ENCODE assay signal across 15 cellular contexts in genomic region chr2:96616535-96616934, GRCh38. TPM values are rescaled to one million over a fixed set of nuclear protein-coding genes. Genes with fewer than 3 reads are reported as not detected.
DNase-seq lines count a peak whose midpoint lies in the region; ATAC-seq and TF ChIP-seq lines count a peak whose summit lies in the region.
"Had no signal": no experiment of that assay in that cellular context is flagged by ENCODE, and none has a peak within 500 bp of the region (broad histone marks: within the 10 kb centered on the region; RNA-seq: fewer than 3 reads in every experiment).

No MANE protein-coding gene starts in this region.

- H3K9me3 ChIP-seq in cardiac muscle cell (ENCODE audit: low read depth) (no peaks in the 10 kb centered on the region), vagina (no peaks in the 10 kb centered on the region)
- H3K9me3 ChIP-seq: ovary had no signal

- H3K4me1 ChIP-seq in cardiac muscle cell (ENCODE audit: low read depth) (no peaks in the 10 kb centered on the region), vagina (peaks cover 28% of the 10 kb centered on the region)

- no peak for TF ChIP-seq CTCF in cardiac muscle cell (IDR thresholded peaks at IDR 0.05; ENCODE audit: low read depth, low read length)
- TF ChIP-seq CTCF in natural killer cell (IDR thresholded peaks at IDR 0.05), result no peak
- no peak for TF ChIP-seq CTCF in vagina (IDR thresholded peaks at IDR 0.05)

- H3K4me3 ChIP-seq in cardiac muscle cell (no peak overlapping the region), vagina (no peak overlapping the region)
- H3K4me3 ChIP-seq: ovary had no signal

- H3K36me3 Mint-ChIP-seq in activated naive CD8-positive, alpha-beta T cell treated with anti-CD3 and anti-CD28 coated beads, Interleukin-2, amount 50 U/mL, for 24 hours (ENCODE audit: low read depth), result peaks cover 33% of the 10 kb centered on the region
- H3K36me3 Mint-ChIP-seq in natural killer cell, result peaks cover 10% of the 10 kb centered on the region

- H3K36me3 ChIP-seq in cardiac muscle cell (peaks cover 47% of the 10 kb centered on the region), vagina (peaks cover 0 to 24% of the 10 kb centered on the region in 2 donors)
- H3K36me3 ChIP-seq: ovary had no signal

- H3K27me3 ChIP-seq in cardiac muscle cell (no peaks in the 10 kb centered on the region), vagina (no peaks in the 10 kb centered on the region)
- H3K27me3 ChIP-seq: ovary had no signal

- peak overlapping the region; percentile 35 for H3K27ac ChIP-seq in cardiac muscle cell
- H3K27ac ChIP-seq in vagina, result peak overlapping the region; percentile 49
- H3K27ac ChIP-seq: VCaP had no signal

- no peaks in the 10 kb centered on the region for H3K9me3 Mint-ChIP-seq in activated naive CD8-positive, alpha-beta T cell treated with anti-CD3 and anti-CD28 coated beads, Interleukin-2, amount 50 U/mL, for 24 hours
- H3K9me3 Mint-ChIP-seq in natural killer cell, result no peaks in the 10 kb centered on the region
- H3K9me3 Mint-ChIP-seq: mesothelial cell of epicardium; stimulated activated naive B cell treated with anti-CD40 and anti-IgM and Interleukin-4, amounts not matched to agents 10 μg/mL and 1 μg/mL and 100 μg/mL, for 72 hours had no signal

- ATAC-seq in activated naive CD8-positive, alpha-beta T cell treated with anti-CD3 and anti-CD28 coated beads, Interleukin-2, amount 50 U/mL, for 24 hours, result no peak
- ATAC-seq in natural killer cell (no peak), sciatic nerve (no peak)
- ATAC-seq: stimulated activated naive B cell treated with anti-CD40 and anti-IgM and Interleukin-4, amounts not matched to agents 10 μg/mL and 1 μg/mL and 100 μg/mL, for 72 hours had no signal

- no peaks in the 10 kb centered on the region for H3K27me3 Mint-ChIP-seq in activated naive CD8-positive, alpha-beta T cell treated with anti-CD3 and anti-CD28 coated beads, Interleukin-2, amount 50 U/mL, for 24 hours
- H3K27me3 Mint-ChIP-seq in natural killer cell (ENCODE audit: low read depth in 2 of 2), result no peaks in the 10 kb centered on the region
- H3K27me3 Mint-ChIP-seq: stimulated activated naive B cell treated with anti-CD40 and anti-IgM and Interleukin-4, amounts not matched to agents 10 μg/mL and 1 μg/mL and 100 μg/mL, for 72 hours had no signal

- H3K4me1 Mint-ChIP-seq in activated naive CD8-positive, alpha-beta T cell treated with anti-CD3 and anti-CD28 coated beads, Interleukin-2, amount 50 U/mL, for 24 hours, result peaks cover 15% of the 10 kb centered on the region
- peaks cover 31 to 33% of the 10 kb centered on the region in 2 donors for H3K4me1 Mint-ChIP-seq in natural killer cell
- H3K4me1 Mint-ChIP-seq: mesothelial cell of epicardium; stimulated activated naive B cell treated with anti-CD40 and anti-IgM and Interleukin-4, amounts not matched to agents 10 μg/mL and 1 μg/mL and 100 μg/mL, for 72 hours had no signal

- H3K27ac Mint-ChIP-seq in activated naive CD8-positive, alpha-beta T cell treated with anti-CD3 and anti-CD28 coated beads, Interleukin-2, amount 50 U/mL, for 24 hours, result peak overlapping the region; percentile 64
- H3K27ac Mint-ChIP-seq in natural killer cell, result peak overlapping the region; percentile 94
- H3K27ac Mint-ChIP-seq: mesothelial cell of epicardium; stimulated activated naive B cell treated with anti-CD40 and anti-IgM and Interleukin-4, amounts not matched to agents 10 μg/mL and 1 μg/mL and 100 μg/mL, for 72 hours had no signal

- H3K4me3 Mint-ChIP-seq in activated naive CD8-positive, alpha-beta T cell treated with anti-CD3 and anti-CD28 coated beads, Interleukin-2, amount 50 U/mL, for 24 hours, result no peak overlapping the region
- H3K4me3 Mint-ChIP-seq in natural killer cell, result peak overlapping the region; percentile 93
- H3K4me3 Mint-ChIP-seq: mesothelial cell of epicardium; stimulated activated naive B cell treated with anti-CD40 and anti-IgM and Interleukin-4, amounts not matched to agents 10 μg/mL and 1 μg/mL and 100 μg/mL, for 72 hours had no signal

- TF ChIP-seq POLR2A in vagina (IDR thresholded peaks at IDR 0.05), result no peak

- DNase-seq in cardiac muscle cell (ENCODE audit: low read depth in 1 of 2, low spot score in 1 of 2), result no peak
- DNase-seq in cardiac septum (ENCODE audit: low spot score), result no peak
- DNase-seq in activated naive CD8-positive, alpha-beta T cell treated with anti-CD3 and anti-CD28 coated beads, Interleukin-2, amount 50 U/mL, for 24 hours, result no peak
- DNase-seq in natural killer cell, result no peak
- no peak for DNase-seq in vagina (ENCODE audit: extremely low spot score in 2 of 2)
- no peak for DNase-seq in sciatic nerve (ENCODE audit: low spot score)
- DNase-seq in RKO (ENCODE audit: low spot score), result no peak
- no peak for DNase-seq in NCI-H526 (lab: John Stamatoyannopoulos, UW)
- DNase-seq: glutamatergic neuron; NCI-H748 treated with DMSO at 0.1 percent for 48 hours; small intestine; stimulated activated naive B cell treated with anti-CD40 and anti-IgM and Interleukin-4, amounts not matched to agents 10 μg/mL and 1 μg/mL and 100 μg/mL, for 72 hours had no signal

- intact Hi-C loops in cardiac septum (cut with DNase I) (no loop called here), natural killer cell (cut with micrococcal nuclease) (loop anchor here (5.0 kb wide), 1 partner anchor 79 kb away; the partner anchor contains the start of gene ARID5A), vagina (cut with DNase I) (no loop called here), sciatic nerve (cut with DNase I) (no loop called here)

RNA-seq across cellular contexts. Expression of gene KANSL3, which starts 21.6 kb away (rescaled TPM):
- total RNA-seq in cardiac muscle cell, result 56.8 and 59.2 TPM in 2 replicates
- 40.4 and 41.9 TPM in 2 replicates for polyA plus RNA-seq in cardiac muscle cell
- total RNA-seq in cardiac septum, result 35.3 TPM
- 10 to 100 TPM; 73.9 to 98.0 (median 83.5) TPM for total RNA-seq in natural killer cell
- total RNA-seq in vagina, result 41.7 TPM
- 59.9 TPM for total RNA-seq in sciatic nerve

RNA-seq across cellular contexts. Expression of gene FER1L5, which starts 26.0 kb away (rescaled TPM):
- total RNA-seq in cardiac muscle cell (0.63 and 2.1 TPM in 2 replicates), cardiac septum (0.08 TPM), natural killer cell (not detected), vagina (0.74 TPM), sciatic nerve (0.71 TPM)
- polyA plus RNA-seq in cardiac muscle cell, result 1.9 and 2.6 TPM in 2 replicates
